In the genomic region with DNA sequence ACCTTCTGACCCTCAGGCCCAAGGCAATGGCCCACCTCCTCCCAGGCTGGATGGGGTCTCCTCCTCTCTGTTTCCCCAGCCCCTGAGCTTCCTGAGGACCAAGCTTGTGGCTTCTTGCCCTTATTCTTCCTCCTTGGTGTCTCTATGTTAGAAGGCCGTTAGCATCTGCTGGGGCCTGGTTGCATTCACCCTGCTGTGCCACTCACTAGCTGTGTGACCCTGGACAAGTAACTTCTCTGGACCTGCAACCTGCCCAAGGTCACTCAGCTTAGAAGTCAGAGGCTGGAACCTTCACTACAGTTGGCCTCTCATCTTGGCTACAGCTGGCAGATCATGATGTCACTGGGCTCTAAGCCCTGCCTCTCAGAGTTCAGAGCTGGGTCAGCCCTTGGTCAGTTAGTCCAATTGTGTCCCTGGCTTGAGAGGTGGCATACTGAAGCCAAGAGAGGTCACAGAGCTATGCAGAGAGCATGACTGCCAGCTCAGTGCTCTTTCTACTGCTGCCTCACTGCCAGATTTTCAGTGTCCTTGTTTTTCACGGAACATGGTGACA, we compare ENCODE assay signal across 8 cellular contexts. TPM values are rescaled to one million over a fixed set of nuclear protein-coding genes. Genes with fewer than 3 reads are reported as not detected.
A peak's percentile ranks its signal among the peaks of the same experiment; 100 is the strongest.
DNase-seq lines count a peak whose midpoint lies in the region; ATAC-seq and TF ChIP-seq lines count a peak whose summit lies in the region.

No MANE protein-coding gene starts in this region.

- H3K27me3 Mint-ChIP-seq in osteocyte (ENCODE audit: unreplicated experiment), result no peaks in the 10 kb centered on the region

- H3K36me3 Mint-ChIP-seq in osteocyte (ENCODE audit: unreplicated experiment), result no peaks in the 10 kb centered on the region

- TF ChIP-seq POLR2A in esophagus squamous epithelium (IDR thresholded peaks at IDR 0.05), result no peak

- TF ChIP-seq CTCF in esophagus squamous epithelium (IDR thresholded peaks at IDR 0.05), result no peak
- TF ChIP-seq CTCF in osteocyte (IDR thresholded peaks at IDR 0.05), result no peak

- H3K27ac Mint-ChIP-seq in osteocyte (ENCODE audit: unreplicated experiment), result peak overlapping the region; percentile 98

- peak overlapping the region; percentile 42 for H3K4me3 Mint-ChIP-seq in osteocyte (ENCODE audit: unreplicated experiment)

- in situ Hi-C loops in G401 (cut with HindIII; ENCODE audit: low sequenced_read_pairs), result loop anchor here (5.0 kb wide), 1 partner anchor 41 kb away; the partner anchor contains the start of gene MT1B

- H3K4me1 Mint-ChIP-seq in osteocyte (ENCODE audit: unreplicated experiment), result peaks cover 50% of the 10 kb centered on the region

- no peak overlapping the region for H3K4me3 ChIP-seq in esophagus squamous epithelium

- WGBS in esophagus squamous epithelium, 2 donors, result 62 to 86% methylated on average over 1 to 2 of the region's 2 CpGs

- intact Hi-C loops in esophagus squamous epithelium (cut with DNase I), result no loop called here

- H3K36me3 ChIP-seq in esophagus squamous epithelium, result no peaks in the 10 kb centered on the region

- H3K27ac ChIP-seq in esophagus squamous epithelium, result peak overlapping the region; percentile 82 to 95 (median 90)

- no peaks in the 10 kb centered on the region for H3K27me3 ChIP-seq in esophagus squamous epithelium

- H3K4me1 ChIP-seq in esophagus squamous epithelium, result peaks cover 28 to 58% (median 40%) of the 10 kb centered on the region in 3 donors

- DNase-seq in AG20443 (ENCODE audit: low spot score) (peak; percentile 56), RKO (ENCODE audit: low spot score) (peak; percentile 95), esophagus squamous epithelium (lab: John Stamatoyannopoulos, UW) (no peak), osteocyte (ENCODE audit: extremely low spot score, unreplicated experiment) (no peak), HUDEP-2 (lab: John Stamatoyannopoulos, UW; ENCODE audit: unreplicated experiment in 76 of 76) (no peak), G401 (ENCODE audit: low spot score) (no peak), NCI-H774 (lab: John Stamatoyannopoulos, UW) (no peak)

- H3K9me3 Mint-ChIP-seq in osteocyte (ENCODE audit: unreplicated experiment), result no peaks in the 10 kb centered on the region

- H3K9me3 ChIP-seq in esophagus squamous epithelium, result no peaks in the 10 kb centered on the region

- ATAC-seq in GM19328 (IDR thresholded peaks at IDR 0.05; ENCODE audit: unreplicated experiment), result no peak

RNA-seq across cellular contexts. Expression of gene MT2A, which starts 3.0 kb away (rescaled TPM):
- total RNA-seq in esophagus squamous epithelium, result 100 to 1,000 TPM in 2 of 4 donors, 10 to 100 TPM in 2; 76.5 to 157 (median 96.2) TPM
- 384 and 419 TPM in 2 replicates for total RNA-seq in osteocyte
- 0.43 TPM in 1 of 2 replicates, not detected in the other for total RNA-seq in G401 (2014; rRNA removed; shearing (Covaris generic))

RNA-seq across cellular contexts. Expression of gene MT1E, which starts 14.2 kb away (rescaled TPM):
- total RNA-seq in esophagus squamous epithelium, result 100 to 1,000 TPM in 1 of 4 donors, 10 to 100 TPM in 3; 52.4 to 106 (median 88.7) TPM
- total RNA-seq in osteocyte, result 37.5 and 43.6 TPM in 2 replicates
- not detected in 2 replicates for total RNA-seq in G401 (2014; rRNA removed; shearing (Covaris generic))

RNA-seq across cellular contexts. Expression of gene MT1M, which starts 21.1 kb away (rescaled TPM):
- total RNA-seq in esophagus squamous epithelium, result 1 to 10 TPM in 2 of 4 donors, under 1 TPM in 1, not detected in 1; 0.57 to 7.4 (median 4.8) TPM
- 0.44 and 1.2 TPM in 2 replicates for total RNA-seq in osteocyte
- not detected in 2 replicates for total RNA-seq in G401 (2014; rRNA removed; shearing (Covaris generic))

RNA-seq across cellular contexts. Expression of gene MT3, which starts 22.0 kb away (rescaled TPM):
- total RNA-seq in esophagus squamous epithelium, result not detected
- total RNA-seq in osteocyte, result not detected in 2 replicates
- not detected in 2 replicates for total RNA-seq in G401 (2014; rRNA removed; shearing (Covaris generic))

RNA-seq across cellular contexts. Expression of gene MT1A, which starts 27.1 kb away (rescaled TPM):
- total RNA-seq in esophagus squamous epithelium, result 10 to 100 TPM in 1 of 4 donors, 1 to 10 TPM in 2, not detected in 1; 3.3 to 34.2 (median 5.3) TPM
- total RNA-seq in osteocyte, result not detected in 2 replicates
- total RNA-seq in G401 (2014; rRNA removed; shearing (Covaris generic)), result not detected in 2 replicates

Comparison
In these comparisons a context has a peak if more than half of its experiments do, and no peak if none do; other contexts are left out.
1. DNase-seq: peak in AG20443 (single experiment) and RKO (single experiment); none in esophagus squamous epithelium (single experiment), osteocyte (single experiment), HUDEP-2 (0 of 76), G401 (single experiment) and NCI-H774 (single experiment).
2. RNA of gene MT2A, which starts 3.0 kb away (total RNA-seq): 384 to 419 TPM in osteocyte and 76.5 to 157 TPM in esophagus squamous epithelium; 0.43 TPM in G401; every median in the first group is over 10 times any median in the second.
3. RNA of gene MT1E, which starts 14.2 kb away (total RNA-seq): 52.4 to 106 TPM in esophagus squamous epithelium and 37.5 to 43.6 TPM in osteocyte; not detected in G401; every median in the first group is over 10 times any median in the second.